In the genomic region with DNA sequence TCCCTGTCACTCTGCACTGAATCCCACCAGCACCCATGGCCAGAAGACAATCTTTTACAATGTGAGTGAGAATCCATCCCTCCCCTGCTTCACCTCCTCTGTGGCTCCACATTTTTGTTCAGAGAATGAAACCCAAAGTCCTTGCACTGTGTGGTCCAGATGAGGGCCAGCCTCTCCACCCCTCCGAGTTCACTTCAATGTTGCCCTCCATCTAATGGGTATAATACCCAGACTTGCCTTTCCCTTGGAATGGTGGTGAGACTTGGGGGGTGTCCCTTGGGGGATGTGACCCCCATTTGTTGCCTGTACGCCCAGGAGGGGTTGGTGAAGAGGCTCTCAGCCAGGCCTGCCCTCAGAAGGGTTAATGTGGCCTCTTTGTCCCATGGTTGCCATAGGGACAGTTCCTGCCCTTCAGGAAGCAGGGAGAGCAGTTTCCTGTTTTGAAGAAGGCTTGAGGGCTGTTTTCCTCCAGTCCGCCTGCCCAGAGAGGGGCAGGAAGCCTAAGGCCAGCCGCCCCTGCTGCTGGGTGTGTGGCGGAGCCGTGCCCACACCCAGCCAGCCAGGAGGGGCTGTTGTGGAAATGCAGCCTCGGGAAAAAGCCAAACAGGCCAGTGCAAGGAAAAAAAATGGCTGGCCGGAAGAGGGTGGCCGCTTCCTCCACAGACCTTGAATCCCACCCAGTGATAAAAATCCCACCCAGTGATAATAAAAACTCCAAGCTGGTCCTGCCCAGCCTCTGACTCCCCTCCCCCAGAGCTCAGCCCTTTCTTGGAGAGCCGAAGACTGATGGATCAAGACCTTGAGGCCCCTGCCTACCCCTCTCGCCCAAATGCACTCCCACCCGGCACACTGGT, we compare ENCODE assay signal across 12 cellular contexts. TPM values are rescaled to one million over a fixed set of nuclear protein-coding genes. Genes with fewer than 3 reads are reported as not detected.
DNase-seq lines count a peak whose midpoint lies in the region; ATAC-seq, FAIRE-seq and TF ChIP-seq lines count a peak whose summit lies in the region.
"Had no signal": no experiment of that assay in that cellular context is flagged by ENCODE, and none has a peak within 500 bp of the region (broad histone marks: within the 10 kb centered on the region; RNA-seq: fewer than 3 reads in every experiment).

No MANE protein-coding gene starts in this region.

- peaks cover 64% of the 10 kb centered on the region for H3K27me3 Mint-ChIP-seq in activated CD8-positive, alpha-beta memory T cell treated with anti-CD3 and anti-CD28 coated beads, Interleukin-2, amount 10 ng/mL, durations not matched to agents 7 days and 5 days

- TF ChIP-seq EP300 in transverse colon (IDR thresholded peaks at IDR 0.05; ENCODE audit: low read depth) = no peak

- H3K4me1 ChIP-seq in lower lobe of right lung (peaks cover 40% of the 10 kb centered on the region), transverse colon (peaks cover 0 to 35% (median 9%) of the 10 kb centered on the region in 4 donors)
- H3K4me1 ChIP-seq: colonic mucosa had no signal

- H3K9me3 ChIP-seq in lower lobe of right lung (no peaks in the 10 kb centered on the region), transverse colon (no peaks in the 10 kb centered on the region)
- H3K9me3 ChIP-seq: colonic mucosa had no signal

- no peak for TF ChIP-seq CTCF in lower lobe of right lung (IDR thresholded peaks at IDR 0.05)
- no peak for TF ChIP-seq CTCF in transverse colon (IDR thresholded peaks at IDR 0.05)

- intact Hi-C loops in lower lobe of right lung (cut with DNase I) (no loop called here), transverse colon (cut with DNase I; ENCODE audit: low total_unique reads) (no loop called here)

- no peak for DNase-seq in activated CD8-positive, alpha-beta memory T cell treated with anti-CD3 and anti-CD28 coated beads, Interleukin-2, amount 10 ng/mL, durations not matched to agents 7 days and 5 days
- DNase-seq in activated CD8-positive, alpha-beta memory T cell treated with anti-CD3 and anti-CD28 coated beads, Interleukin-2, amount 50 U/mL, for 48 hours = no peak
- no peak for DNase-seq in lower lobe of right lung
- no peak for DNase-seq in transverse colon
- no peak for DNase-seq in GOT3 (lab: John Stamatoyannopoulos, UW)
- no peak for DNase-seq in RCC 7860 (ENCODE audit: low spot score)
- DNase-seq in activated gamma-delta T cell (lab: John Stamatoyannopoulos, UW) = no peak
- DNase-seq: activated CD4-positive, CD25-positive, alpha-beta regulatory T cell treated with anti-CD3 and anti-CD28 coated beads, Interleukin-2, amount 50 U/mL, for 72 hours; MV-4-11; SIG-M5 had no signal

- H3K27ac ChIP-seq in lower lobe of right lung (peak overlapping the region; percentile 81), transverse colon (peak overlapping the region; percentile 33 to 66 (median 36))
- H3K27ac ChIP-seq: colonic mucosa had no signal

- peak overlapping the region; percentile 59 for H3K27ac Mint-ChIP-seq in activated CD8-positive, alpha-beta memory T cell treated with anti-CD3 and anti-CD28 coated beads, Interleukin-2, amount 10 ng/mL, durations not matched to agents 7 days and 5 days

- H3K4me1 Mint-ChIP-seq in activated CD8-positive, alpha-beta memory T cell treated with anti-CD3 and anti-CD28 coated beads, Interleukin-2, amount 10 ng/mL, durations not matched to agents 7 days and 5 days = peaks cover 26% of the 10 kb centered on the region

- H3K4me3 ChIP-seq in lower lobe of right lung (no peak overlapping the region), transverse colon (no peak overlapping the region)
- H3K4me3 ChIP-seq: colonic mucosa had no signal

- 61 to 90% methylated on average over 2 to 11 of the region's 12 CpGs for WGBS in transverse colon (ENCODE audit: low coverage in 1 of 2), 2 donors

- no peaks in the 10 kb centered on the region for H3K9me3 Mint-ChIP-seq in activated CD8-positive, alpha-beta memory T cell treated with anti-CD3 and anti-CD28 coated beads, Interleukin-2, amount 10 ng/mL, durations not matched to agents 7 days and 5 days (ENCODE audit: low read depth)

- TF ChIP-seq POLR2A in transverse colon (IDR thresholded peaks at IDR 0.05) = no peak

- in situ Hi-C loops in transverse colon (cut with MboI; ENCODE audit: low pct_ligation_motif_present in 1 of 4, low pct_unique_long_range_greater_than_20kb in 1 of 4, low sequenced_read_pairs in 3 of 4) = no loop called here

- H3K27me3 ChIP-seq in lower lobe of right lung (ENCODE audit: low read depth) (no peaks in the 10 kb centered on the region), transverse colon (peaks cover 15% of the 10 kb centered on the region)
- H3K27me3 ChIP-seq: colonic mucosa had no signal

- no peak for ATAC-seq in activated CD8-positive, alpha-beta memory T cell treated with anti-CD3 and anti-CD28 coated beads, Interleukin-2, amount 10 ng/mL, durations not matched to agents 7 days and 5 days
- ATAC-seq in esophagus mucosa (peak; percentile 42), lower lobe of right lung (peak; percentile 58 to 60)

- FAIRE-seq in RCC 7860 (lab: Jason Lieb, UNC) = no peak

- CTCF ChIA-PET in activated CD8-positive, alpha-beta memory T cell treated with anti-CD3 and anti-CD28 coated beads, Interleukin-2, amount 10 ng/mL, durations not matched to agents 7 days and 5 days (lab: Charles Lee) = no interaction called here

- H3K36me3 ChIP-seq in lower lobe of right lung = no peaks in the 10 kb centered on the region
- no peaks in the 10 kb centered on the region for H3K36me3 ChIP-seq in transverse colon
- H3K36me3 ChIP-seq: colonic mucosa had no signal

- no peaks in the 10 kb centered on the region for H3K36me3 Mint-ChIP-seq in activated CD8-positive, alpha-beta memory T cell treated with anti-CD3 and anti-CD28 coated beads, Interleukin-2, amount 10 ng/mL, durations not matched to agents 7 days and 5 days

- H3K4me3 Mint-ChIP-seq in activated CD8-positive, alpha-beta memory T cell treated with anti-CD3 and anti-CD28 coated beads, Interleukin-2, amount 10 ng/mL, durations not matched to agents 7 days and 5 days = no peak overlapping the region

RNA-seq across cellular contexts. Expression of a gene that starts 14.6 kb away (rescaled TPM):
- total RNA-seq in activated CD8-positive, alpha-beta memory T cell treated with anti-CD3 and anti-CD28 coated beads, Interleukin-2, amount 10 ng/mL, durations not matched to agents 7 days and 5 days = not detected
- total RNA-seq in esophagus mucosa (2.5 TPM), lower lobe of right lung (85.0 TPM), transverse colon (10 to 100 TPM in 2 of 4 donors, 1 to 10 TPM in 2; 5.6 to 15.9 (median 10.2) TPM)
